ENCODE assay signal across 8 cellular contexts in the genomic region with DNA sequence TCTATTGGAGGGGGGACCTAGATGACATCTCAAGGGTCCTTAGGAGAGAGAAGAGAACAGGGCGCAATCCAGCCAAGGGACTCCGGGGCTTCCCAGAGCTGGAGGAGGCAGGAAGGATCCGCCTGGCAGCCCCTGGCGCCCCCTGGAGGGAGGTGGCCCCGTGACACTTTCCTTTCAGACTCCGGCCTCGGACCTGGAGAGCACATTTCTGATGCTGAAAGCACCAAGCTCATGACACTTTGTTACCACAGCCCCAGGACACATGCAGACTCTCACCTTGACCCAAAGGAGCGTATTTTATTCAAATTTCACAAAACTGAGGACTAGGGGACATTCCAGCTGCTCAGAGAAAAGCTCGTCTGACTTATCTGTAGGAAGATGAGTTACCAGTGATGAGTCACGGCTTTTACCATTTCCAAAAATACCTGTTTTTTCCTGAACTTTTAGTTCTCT. TPM values are rescaled to one million over a fixed set of nuclear protein-coding genes. Genes with fewer than 3 reads are reported as not detected.
DNase-seq lines count a peak whose midpoint lies in the region; ATAC-seq, FAIRE-seq and TF ChIP-seq lines count a peak whose summit lies in the region.

No MANE protein-coding gene starts in this region.

- no peak overlapping the region for H3K4me3 ChIP-seq in CD8-positive, alpha-beta memory T cell (ENCODE audit: low read length)
- no peak overlapping the region for H3K4me3 ChIP-seq in WERI-Rb-1 (ENCODE audit: low read depth, low read length)
- no peak overlapping the region for H3K4me3 ChIP-seq in transverse colon

- TF ChIP-seq POLR2A in transverse colon (IDR thresholded peaks at IDR 0.05): no peak
- TF ChIP-seq POLR2A in GM12891 (IDR thresholded peaks at IDR 0.05; ENCODE audit: low read depth, low read length): no peak

- no peak overlapping the region for H3K27ac Mint-ChIP-seq in CD8-positive, alpha-beta memory T cell
- H3K27ac Mint-ChIP-seq in effector memory CD8-positive, alpha-beta T cell: no peak overlapping the region

- WGBS in transverse colon (ENCODE audit: low coverage in 1 of 2), 2 donors: 26 to 34% methylated on average over 5 to 10 of the region's 10 CpGs

- POLR2A ChIA-PET in CD8-positive, alpha-beta memory T cell (lab: Charles Lee): no interaction called here

- CTCF ChIA-PET in CD8-positive, alpha-beta memory T cell (lab: Charles Lee): interaction anchor here (1.2 kb wide), 1 partner anchor 181 kb away, joined by 3 read pairs; no protein-coding TSS in a partner anchor

- no peaks in the 10 kb centered on the region for H3K9me3 Mint-ChIP-seq in CD8-positive, alpha-beta memory T cell
- H3K9me3 Mint-ChIP-seq in effector memory CD8-positive, alpha-beta T cell: no peaks in the 10 kb centered on the region

- peak in 3 of 5 donors; percentile 28 to 54 (median 38) for DNase-seq in CD8-positive, alpha-beta memory T cell
- peak; percentile 52 for DNase-seq in KBM-7
- peak; percentile 82 for DNase-seq in WERI-Rb-1
- DNase-seq in effector memory CD8-positive, alpha-beta T cell: peak; percentile 41 to 50 (median 46)
- peak; percentile 58 for DNase-seq in mucosa of gallbladder (ENCODE audit: low spot score)
- DNase-seq in transverse colon: peak; percentile 70
- DNase-seq in GM12891 (ENCODE audit: insufficient read length, low spot score): no peak

- TF ChIP-seq CTCF in WERI-Rb-1 (IDR thresholded peaks at IDR 0.05; ENCODE audit: low read depth, low read length) (peak; percentile 98), transverse colon (IDR thresholded peaks at IDR 0.05) (peak; percentile 56 to 64 (median 59))

- peaks cover 7 to 38% of the 10 kb centered on the region in 2 donors for H3K27me3 Mint-ChIP-seq in CD8-positive, alpha-beta memory T cell
- peaks cover 47 to 82% of the 10 kb centered on the region in 2 donors for H3K27me3 Mint-ChIP-seq in effector memory CD8-positive, alpha-beta T cell

- no peak overlapping the region for H3K27ac ChIP-seq in CD8-positive, alpha-beta memory T cell (ENCODE audit: low read depth, low read length)
- H3K27ac ChIP-seq in WERI-Rb-1 (no peak overlapping the region), transverse colon (peak overlapping the region; percentile 57 to 80 (median 74))

- peak; percentile 56 for ATAC-seq in effector memory CD8-positive, alpha-beta T cell (replicated peaks)
- no peak for ATAC-seq in GM21528 (IDR thresholded peaks at IDR 0.05; ENCODE audit: low FRiP score, unreplicated experiment)

- no peaks in the 10 kb centered on the region for H3K36me3 ChIP-seq in CD8-positive, alpha-beta memory T cell (ENCODE audit: insufficient read depth, low read length)
- H3K36me3 ChIP-seq in WERI-Rb-1: no peaks in the 10 kb centered on the region
- H3K36me3 ChIP-seq in transverse colon: no peaks in the 10 kb centered on the region

- peak overlapping the region in 1 of 7 donors; percentile 45 for H3K4me3 Mint-ChIP-seq in CD8-positive, alpha-beta memory T cell
- H3K4me3 Mint-ChIP-seq in effector memory CD8-positive, alpha-beta T cell: peak overlapping the region in 1 of 2 donors; percentile 36

- H3K4me1 ChIP-seq in CD8-positive, alpha-beta memory T cell (ENCODE audit: insufficient read depth, low read length): peaks cover 4% of the 10 kb centered on the region
- peaks cover 0 to 24% (median 19%) of the 10 kb centered on the region in 4 donors for H3K4me1 ChIP-seq in transverse colon

- no peaks in the 10 kb centered on the region for H3K9me3 ChIP-seq in CD8-positive, alpha-beta memory T cell (ENCODE audit: low read length)
- H3K9me3 ChIP-seq in WERI-Rb-1 (ENCODE audit: severe bottlenecking): no peaks in the 10 kb centered on the region
- H3K9me3 ChIP-seq in transverse colon: no peaks in the 10 kb centered on the region

- H3K36me3 Mint-ChIP-seq in CD8-positive, alpha-beta memory T cell: peaks cover 0 to 3% (median 1%) of the 10 kb centered on the region in 3 donors
- no peaks in the 10 kb centered on the region for H3K36me3 Mint-ChIP-seq in effector memory CD8-positive, alpha-beta T cell (ENCODE audit: insufficient read depth)

- peaks cover 0 to 18% (median 5%) of the 10 kb centered on the region in 3 donors for H3K4me1 Mint-ChIP-seq in CD8-positive, alpha-beta memory T cell
- H3K4me1 Mint-ChIP-seq in effector memory CD8-positive, alpha-beta T cell (ENCODE audit: low read depth in 2 of 2): peaks cover 13 to 14% of the 10 kb centered on the region in 2 donors

- FAIRE-seq in GM12891 (lab: Jason Lieb, UNC): no peak

- TF ChIP-seq EP300 in transverse colon (IDR thresholded peaks at IDR 0.05; ENCODE audit: low read depth): no peak

- intact Hi-C loops in transverse colon (cut with DNase I; ENCODE audit: low total_unique reads): no loop called here

- in situ Hi-C loops in KBM-7 (cut with MboI; ENCODE audit: low pct_unique_long_range_greater_than_20kb, low sequenced_read_pairs) (no loop called here), transverse colon (cut with MboI; ENCODE audit: low pct_ligation_motif_present in 1 of 4, low pct_unique_long_range_greater_than_20kb in 1 of 4, low sequenced_read_pairs in 3 of 4) (no loop called here)

- H3K27me3 ChIP-seq in CD8-positive, alpha-beta memory T cell (ENCODE audit: insufficient read depth, low read length, poor library complexity, severe bottlenecking): no peaks in the 10 kb centered on the region
- no peaks in the 10 kb centered on the region for H3K27me3 ChIP-seq in WERI-Rb-1 (ENCODE audit: insufficient read depth, low read depth, severe bottlenecking)
- H3K27me3 ChIP-seq in transverse colon: no peaks in the 10 kb centered on the region

TF ChIP-seq in GM12891, 5 proteins besides CTCF, POLR2A, EP300 and RAD21:
- no peak for TF ChIP-seq POU2F2 (IDR thresholded peaks at IDR 0.05; ENCODE audit: low read depth, low read length)
- no peak for TF ChIP-seq TAF1 (IDR thresholded peaks at IDR 0.05; ENCODE audit: low read depth, low read length)
- no peak for TF ChIP-seq SPI1 (IDR thresholded peaks at IDR 0.05; ENCODE audit: low read depth, low read length)

RNA-seq across cellular contexts. Expression of a gene that starts 21.4 kb away (rescaled TPM):
- total RNA-seq in CD8-positive, alpha-beta memory T cell: 10 to 100 TPM; 13.5 to 14.5 TPM
- 4.9 TPM for polyA plus RNA-seq in CD8-positive, alpha-beta memory T cell
- total RNA-seq in mucosa of gallbladder: 42.7 TPM
- 10 to 100 TPM; 29.9 to 79.3 (median 33.3) TPM for total RNA-seq in transverse colon
- 8.8 TPM for polyA plus RNA-seq in GM12891 (2012; ENCODE audit: low read depth, missing spikeins)

Comparison
In these comparisons a context has a peak if more than half of its experiments do, and no peak if none do; other contexts are left out.
1. H3K27ac ChIP-seq: peak in transverse colon (4 of 4); none in CD8-positive, alpha-beta memory T cell (single experiment) and WERI-Rb-1 (single experiment).